Comparison of ENCODE assay signal across 9 cellular contexts in the genomic region with DNA sequence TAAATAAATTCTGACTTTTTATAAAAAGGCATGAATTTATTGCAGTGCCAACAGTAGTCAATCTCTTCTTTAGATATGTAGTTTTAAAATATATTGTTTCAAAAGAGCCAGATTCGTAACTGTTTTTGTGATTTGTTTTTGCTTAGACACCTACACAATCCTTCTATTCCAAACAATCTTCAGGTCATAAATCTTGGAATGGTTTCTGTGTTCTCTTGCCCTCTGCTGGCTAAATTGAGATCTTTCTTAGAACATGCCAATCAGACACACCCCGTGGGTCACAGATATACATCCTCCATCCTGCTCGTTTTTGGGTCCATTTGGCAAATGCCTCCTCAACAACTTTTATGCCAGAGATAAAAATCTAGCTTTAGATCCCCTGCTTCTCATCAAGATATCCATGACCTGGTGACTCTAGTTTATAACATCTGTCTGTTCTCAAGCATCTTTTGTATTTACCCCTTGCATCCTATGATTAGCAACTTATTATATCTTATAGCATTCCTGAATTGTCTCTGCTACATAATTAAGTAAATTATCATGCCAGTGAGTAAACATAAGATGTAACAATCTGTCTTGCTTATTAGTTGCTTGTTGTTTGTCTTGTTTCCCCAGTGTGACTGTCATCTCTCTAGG. TPM values are rescaled to one million over a fixed set of nuclear protein-coding genes. Genes with fewer than 3 reads are reported as not detected.
DNase-seq lines count a peak whose midpoint lies in the region; ATAC-seq and TF ChIP-seq lines count a peak whose summit lies in the region.
"Had no signal": no experiment of that assay in that cellular context is flagged by ENCODE, and none has a peak within 500 bp of the region (broad histone marks: within the 10 kb centered on the region; RNA-seq: fewer than 3 reads in every experiment).

No MANE protein-coding gene starts in this region.

- H3K27me3 ChIP-seq in dorsolateral prefrontal cortex: no peaks in the 10 kb centered on the region

- no peak overlapping the region for H3K27ac ChIP-seq in dorsolateral prefrontal cortex
- H3K27ac ChIP-seq: SJSA1 had no signal

- intact Hi-C loops in dorsolateral prefrontal cortex (cut with DNase I): loop anchor here (5.0 to 10.0 kb wide), 5 partner anchors 208 to 673 kb away; partner anchors contain the start of genes DOCK4 (in 1 of the 2) and ZNF277 (in 1 of the 2)
- intact Hi-C loops in activated T-helper 1 cell treated with anti-CD3 and anti-CD28 coated beads, Interleukin-12 subunit alpha, Interleukin-12 subunit beta, Interleukin-2, Interleukin-4 antibody, amounts not matched to agents 30 ng/mL and 10 ng/mL and 1 ng/mL, durations not matched to agents 14 hours and 24 hours and 36 hours (cut with micrococcal nuclease): no loop called here

- H3K4me3 Mint-ChIP-seq in HFFc6 (no peak overlapping the region), nephron progenitor cell (no peak overlapping the region)
- H3K4me3 Mint-ChIP-seq in activated T-helper 1 cell treated with anti-CD3 and anti-CD28 coated beads, Interleukin-12 subunit alpha, Interleukin-12 subunit beta, Interleukin-2, Interleukin-4 antibody, amounts not matched to agents 30 ng/mL and 10 ng/mL and 1 ng/mL, durations not matched to agents 14 hours and 24 hours and 36 hours: no peak overlapping the region

- H3K4me3 ChIP-seq in dorsolateral prefrontal cortex: no peak overlapping the region
- H3K4me3 ChIP-seq: SJSA1 had no signal

- H3K9me3 Mint-ChIP-seq in HFFc6 (peaks cover 4% of the 10 kb centered on the region; the same call in 1 of the 2 replicates), nephron progenitor cell (peaks cover 29% of the 10 kb centered on the region)
- H3K9me3 Mint-ChIP-seq in activated T-helper 1 cell treated with anti-CD3 and anti-CD28 coated beads, Interleukin-12 subunit alpha, Interleukin-12 subunit beta, Interleukin-2, Interleukin-4 antibody, amounts not matched to agents 30 ng/mL and 10 ng/mL and 1 ng/mL, durations not matched to agents 14 hours and 24 hours and 36 hours: peaks cover 7% of the 10 kb centered on the region

- ATAC-seq in HG03108 (IDR thresholded peaks at IDR 0.05; ENCODE audit: unreplicated experiment): no peak

- TF ChIP-seq CTCF in HFFc6 (IDR thresholded peaks at IDR 0.05): peak; percentile 83
- TF ChIP-seq CTCF in dorsolateral prefrontal cortex (IDR thresholded peaks at IDR 0.05 in 54 of 56, conservative IDR thresholded peaks at IDR 0.05 in 2 of 56; ENCODE audit: low read depth in 1 of 56, partially characterized antibody in 56 of 56): peak; percentile 27 to 76 (median 60)
- TF ChIP-seq CTCF in nephron progenitor cell (IDR thresholded peaks at IDR 0.05): peak; percentile 46

- H3K4me1 Mint-ChIP-seq in HFFc6 (ENCODE audit: low read depth) (peaks cover 18% of the 10 kb centered on the region), nephron progenitor cell (peaks cover 5% of the 10 kb centered on the region)
- peaks cover 5% of the 10 kb centered on the region for H3K4me1 Mint-ChIP-seq in activated T-helper 1 cell treated with anti-CD3 and anti-CD28 coated beads, Interleukin-12 subunit alpha, Interleukin-12 subunit beta, Interleukin-2, Interleukin-4 antibody, amounts not matched to agents 30 ng/mL and 10 ng/mL and 1 ng/mL, durations not matched to agents 14 hours and 24 hours and 36 hours (ENCODE audit: low read depth)

- no peak overlapping the region for H3K27ac Mint-ChIP-seq in HFFc6
- H3K27ac Mint-ChIP-seq in nephron progenitor cell: no peak overlapping the region
- H3K27ac Mint-ChIP-seq in activated T-helper 1 cell treated with anti-CD3 and anti-CD28 coated beads, Interleukin-12 subunit alpha, Interleukin-12 subunit beta, Interleukin-2, Interleukin-4 antibody, amounts not matched to agents 30 ng/mL and 10 ng/mL and 1 ng/mL, durations not matched to agents 14 hours and 24 hours and 36 hours: no peak overlapping the region

- peaks cover 4% of the 10 kb centered on the region for H3K27me3 Mint-ChIP-seq in HFFc6 (ENCODE audit: insufficient read depth)
- peaks cover 8% of the 10 kb centered on the region for H3K27me3 Mint-ChIP-seq in nephron progenitor cell (ENCODE audit: low read depth, poor library complexity)
- peaks cover 12% of the 10 kb centered on the region for H3K27me3 Mint-ChIP-seq in activated T-helper 1 cell treated with anti-CD3 and anti-CD28 coated beads, Interleukin-12 subunit alpha, Interleukin-12 subunit beta, Interleukin-2, Interleukin-4 antibody, amounts not matched to agents 30 ng/mL and 10 ng/mL and 1 ng/mL, durations not matched to agents 14 hours and 24 hours and 36 hours (ENCODE audit: insufficient read depth)

- DNase-seq in DMS114 treated with DMSO at 0.1 percent for 48 hours (lab: John Stamatoyannopoulos, UW; ENCODE audit: unreplicated experiment) (peak; percentile 28), HFFc6 (peak; percentile 48), NCI-H748 (lab: John Stamatoyannopoulos, UW; ENCODE audit: unreplicated experiment) (peak; percentile 64), dorsolateral prefrontal cortex (no peak), nephron progenitor cell (no peak)
- DNase-seq in activated T-helper 1 cell treated with anti-CD3 and anti-CD28 coated beads, Interleukin-12 subunit alpha, Interleukin-12 subunit beta, Interleukin-2, Interleukin-4 antibody, amounts not matched to agents 30 ng/mL and 10 ng/mL and 1 ng/mL, durations not matched to agents 14 hours and 24 hours and 36 hours (ENCODE audit: low spot score): no peak
- DNase-seq in activated naive CD4-positive, alpha-beta T cell (lab: John Stamatoyannopoulos, UW): no peak

- H3K36me3 Mint-ChIP-seq in HFFc6 (ENCODE audit: low read depth): peaks cover 5% of the 10 kb centered on the region; the same call in 1 of the 2 replicates
- peaks cover 5% of the 10 kb centered on the region for H3K36me3 Mint-ChIP-seq in nephron progenitor cell (ENCODE audit: low read depth)
- H3K36me3 Mint-ChIP-seq in activated T-helper 1 cell treated with anti-CD3 and anti-CD28 coated beads, Interleukin-12 subunit alpha, Interleukin-12 subunit beta, Interleukin-2, Interleukin-4 antibody, amounts not matched to agents 30 ng/mL and 10 ng/mL and 1 ng/mL, durations not matched to agents 14 hours and 24 hours and 36 hours (ENCODE audit: low read depth): no peaks in the 10 kb centered on the region

RNA-seq across cellular contexts. Expression of gene IFRD1, which starts 35.3 kb away (rescaled TPM):
- 10 to 100 TPM; 25.4 to 30.0 (median 27.5) TPM for total RNA-seq in HFFc6 (2021; fragmentation: NEBNext Ultra II Directional; extraction: Animal tissue kit (Norgen Biotek cat#: 25700))
- 100 to 1,000 TPM in 4 of 120 experiments, 10 to 100 TPM in 116; 39.0 to 110 (median 58.1) TPM for total RNA-seq in dorsolateral prefrontal cortex
- 88.3 and 97.1 TPM in 2 replicates for total RNA-seq in activated T-helper 1 cell treated with anti-CD3 and anti-CD28 coated beads, Interleukin-12 subunit alpha, Interleukin-12 subunit beta, Interleukin-2, Interleukin-4 antibody, amounts not matched to agents 30 ng/mL and 10 ng/mL and 1 ng/mL, durations not matched to agents 14 hours and 24 hours and 36 hours

Comparison
In these comparisons a context has a peak if more than half of its experiments do, and no peak if none do; other contexts are left out.
1. DNase-seq: peak in DMS114 treated with DMSO at 0.1 percent for 48 hours (single experiment), HFFc6 (single experiment) and NCI-H748 (single experiment); none in dorsolateral prefrontal cortex (0 of 10), nephron progenitor cell (single experiment), activated T-helper 1 cell treated with anti-CD3 and anti-CD28 coated beads, Interleukin-12 subunit alpha, Interleukin-12 subunit beta, Interleukin-2, Interleukin-4 antibody, amounts not matched to agents 30 ng/mL and 10 ng/mL and 1 ng/mL, durations not matched to agents 14 hours and 24 hours and 36 hours (single experiment) and activated naive CD4-positive, alpha-beta T cell (0 of 4).
2. Peak in every context shown above with its lines, with median percentiles within 50 percentile points of each other: CTCF ChIP-seq.